25 cellular contexts compared by ENCODE assay signal in genomic region chr11:95119361-95120060, GRCh38. TPM values are rescaled to one million over a fixed set of nuclear protein-coding genes. Genes with fewer than 3 reads are reported as not detected.
DNase-seq lines count a peak whose midpoint lies in the region; ATAC-seq and TF ChIP-seq lines count a peak whose summit lies in the region.
"Had no signal": no experiment of that assay in that cellular context is flagged by ENCODE, and none has a peak within 500 bp of the region (broad histone marks: within the 10 kb centered on the region; RNA-seq: fewer than 3 reads in every experiment).

No MANE protein-coding gene starts in this region.

- intact Hi-C loops in left colon (cut with DNase I, micrococcal nuclease): no loop called here

- DNase-seq in activated naive CD8-positive, alpha-beta T cell treated with anti-CD3 and anti-CD28 coated beads, Interleukin-2, amount 50 U/mL, for 24 hours: no peak
- no peak for DNase-seq in activated naive CD8-positive, alpha-beta T cell treated with anti-CD3 and anti-CD28 coated beads for 36 hours
- peak; percentile 79 for DNase-seq in SW480 (ENCODE audit: low spot score)
- no peak for DNase-seq in left colon
- DNase-seq in CD8-positive, alpha-beta memory T cell: no peak
- DNase-seq in GM13977 (ENCODE audit: low spot score): no peak
- DNase-seq: ACHN; activated gamma-delta T cell; aorta; CD4-positive, CD25-positive, alpha-beta regulatory T cell; DMS79; effector memory CD8-positive, alpha-beta T cell; left cardiac atrium; midbrain; NCI-H1048; NCI-H2081 treated with DMSO at 0.1 percent for 48 hours; NCI-H510A; stimulated activated naive CD4-positive, alpha-beta T cell; transverse colon had no signal

- peaks cover 4% of the 10 kb centered on the region for H3K36me3 Mint-ChIP-seq in activated naive CD8-positive, alpha-beta T cell treated with anti-CD3 and anti-CD28 coated beads, Interleukin-2, amount 50 U/mL, for 24 hours (ENCODE audit: low read depth)
- peaks cover 8% of the 10 kb centered on the region for H3K36me3 Mint-ChIP-seq in activated naive CD8-positive, alpha-beta T cell treated with anti-CD3 and anti-CD28 coated beads for 36 hours
- H3K36me3 Mint-ChIP-seq in CD8-positive, alpha-beta memory T cell: peaks cover 0 to 11% (median 3%) of the 10 kb centered on the region in 3 donors

- H3K9me3 ChIP-seq in CD8-positive, alpha-beta memory T cell (ENCODE audit: low read length): no peaks in the 10 kb centered on the region

- H3K4me1 ChIP-seq in CD8-positive, alpha-beta memory T cell (ENCODE audit: insufficient read depth, low read length): no peaks in the 10 kb centered on the region
- H3K4me1 ChIP-seq: transverse colon had no signal

- no peaks in the 10 kb centered on the region for H3K36me3 ChIP-seq in CD8-positive, alpha-beta memory T cell (ENCODE audit: insufficient read depth, low read length)
- H3K36me3 ChIP-seq: transverse colon had no signal

- H3K4me3 Mint-ChIP-seq in activated naive CD8-positive, alpha-beta T cell treated with anti-CD3 and anti-CD28 coated beads, Interleukin-2, amount 50 U/mL, for 24 hours: no peak overlapping the region
- H3K4me3 Mint-ChIP-seq in activated naive CD8-positive, alpha-beta T cell treated with anti-CD3 and anti-CD28 coated beads for 36 hours: no peak overlapping the region
- no peak overlapping the region for H3K4me3 Mint-ChIP-seq in CD8-positive, alpha-beta memory T cell
- H3K4me3 Mint-ChIP-seq: CD4-positive, CD25-positive, alpha-beta regulatory T cell; effector memory CD8-positive, alpha-beta T cell; neural crest cell; T-helper 2 cell treated with Interferon-gamma antibody and Interleukin-4, amounts not matched to agents 5 μg/mL and 100 μg/mL, for 36 hours had no signal

- H3K4me3 ChIP-seq in CD8-positive, alpha-beta memory T cell (ENCODE audit: low read length): no peak overlapping the region
- H3K4me3 ChIP-seq: K562, transverse colon had no signal

- no peaks in the 10 kb centered on the region for H3K9me3 Mint-ChIP-seq in activated naive CD8-positive, alpha-beta T cell treated with anti-CD3 and anti-CD28 coated beads, Interleukin-2, amount 50 U/mL, for 24 hours
- peaks cover 10% of the 10 kb centered on the region for H3K9me3 Mint-ChIP-seq in activated naive CD8-positive, alpha-beta T cell treated with anti-CD3 and anti-CD28 coated beads for 36 hours
- no peaks in the 10 kb centered on the region for H3K9me3 Mint-ChIP-seq in CD8-positive, alpha-beta memory T cell
- H3K9me3 Mint-ChIP-seq: effector memory CD8-positive, alpha-beta T cell; T-helper 2 cell treated with Interferon-gamma antibody and Interleukin-4, amounts not matched to agents 5 μg/mL and 100 μg/mL, for 36 hours had no signal

- CTCF ChIA-PET in CD8-positive, alpha-beta memory T cell (lab: Charles Lee): no interaction called here

- H3K27ac ChIP-seq in CD8-positive, alpha-beta memory T cell (ENCODE audit: low read depth, low read length): no peak overlapping the region
- H3K27ac ChIP-seq: HL-60, transverse colon had no signal

- peak; percentile 69 for ATAC-seq in activated naive CD8-positive, alpha-beta T cell treated with anti-CD3 and anti-CD28 coated beads, Interleukin-2, amount 50 U/mL, for 24 hours
- peak; percentile 37 for ATAC-seq in left colon
- no peak for ATAC-seq in GM21786 (IDR thresholded peaks at IDR 0.05; ENCODE audit: unreplicated experiment)
- ATAC-seq in GM19467 (IDR thresholded peaks at IDR 0.05; ENCODE audit: unreplicated experiment): no peak
- ATAC-seq: effector memory CD8-positive, alpha-beta T cell; K562; left cardiac atrium had no signal

- in situ Hi-C loops in GM13977 (cut with MboI; ENCODE audit: low pct_unique_long_range_greater_than_20kb, low sequenced_read_pairs, unreplicated experiment): no loop called here

- H3K27me3 ChIP-seq in CD8-positive, alpha-beta memory T cell (ENCODE audit: insufficient read depth, low read length, poor library complexity, severe bottlenecking): no peaks in the 10 kb centered on the region
- H3K27me3 ChIP-seq: transverse colon had no signal

- no peak overlapping the region for H3K27ac Mint-ChIP-seq in activated naive CD8-positive, alpha-beta T cell treated with anti-CD3 and anti-CD28 coated beads, Interleukin-2, amount 50 U/mL, for 24 hours
- no peak overlapping the region for H3K27ac Mint-ChIP-seq in activated naive CD8-positive, alpha-beta T cell treated with anti-CD3 and anti-CD28 coated beads for 36 hours
- H3K27ac Mint-ChIP-seq in CD8-positive, alpha-beta memory T cell: peak overlapping the region in 2 of 8 donors; percentile 29 to 43
- H3K27ac Mint-ChIP-seq: CD4-positive, CD25-positive, alpha-beta regulatory T cell; effector memory CD8-positive, alpha-beta T cell; T-helper 2 cell treated with Interferon-gamma antibody and Interleukin-4, amounts not matched to agents 5 μg/mL and 100 μg/mL, for 36 hours had no signal

- no peak for TF ChIP-seq CTCF in GM13977 (IDR thresholded peaks at IDR 0.05; ENCODE audit: extremely low read depth, insufficient read depth, missing control alignments)

- POLR2A ChIA-PET in CD8-positive, alpha-beta memory T cell (lab: Charles Lee): no interaction called here

- no peaks in the 10 kb centered on the region for H3K27me3 Mint-ChIP-seq in activated naive CD8-positive, alpha-beta T cell treated with anti-CD3 and anti-CD28 coated beads, Interleukin-2, amount 50 U/mL, for 24 hours
- no peaks in the 10 kb centered on the region for H3K27me3 Mint-ChIP-seq in activated naive CD8-positive, alpha-beta T cell treated with anti-CD3 and anti-CD28 coated beads for 36 hours
- H3K27me3 Mint-ChIP-seq in CD8-positive, alpha-beta memory T cell: no peaks in the 10 kb centered on the region
- H3K27me3 Mint-ChIP-seq: CD4-positive, CD25-positive, alpha-beta regulatory T cell; effector memory CD8-positive, alpha-beta T cell had no signal

- H3K4me1 Mint-ChIP-seq in activated naive CD8-positive, alpha-beta T cell treated with anti-CD3 and anti-CD28 coated beads, Interleukin-2, amount 50 U/mL, for 24 hours: peaks cover 6% of the 10 kb centered on the region
- peaks cover 12% of the 10 kb centered on the region for H3K4me1 Mint-ChIP-seq in activated naive CD8-positive, alpha-beta T cell treated with anti-CD3 and anti-CD28 coated beads for 36 hours
- peaks cover 0 to 20% (median 3%) of the 10 kb centered on the region in 3 donors for H3K4me1 Mint-ChIP-seq in CD8-positive, alpha-beta memory T cell

RNA-seq across cellular contexts. Expression of gene ENDOD1, which starts 29.9 kb away (rescaled TPM):
- total RNA-seq in activated naive CD8-positive, alpha-beta T cell treated with anti-CD3 and anti-CD28 coated beads for 36 hours: 10 to 100 TPM; 21.5 to 22.1 TPM
- 100 to 1,000 TPM in 1 of 2 donors, 10 to 100 TPM in 1; 98.9 to 108 TPM for total RNA-seq in left colon
- 10 to 100 TPM; 29.6 to 30.1 TPM for total RNA-seq in CD8-positive, alpha-beta memory T cell
- 11.1 TPM for polyA plus RNA-seq in CD8-positive, alpha-beta memory T cell

RNA-seq across cellular contexts. Expression of gene SRSF8, which starts 52.8 kb away (rescaled TPM):
- total RNA-seq in activated naive CD8-positive, alpha-beta T cell treated with anti-CD3 and anti-CD28 coated beads for 36 hours: 10 to 100 TPM; 46.6 to 47.0 TPM
- total RNA-seq in left colon: 10 to 100 TPM; 42.8 to 52.7 TPM
- total RNA-seq in CD8-positive, alpha-beta memory T cell: 10 to 100 TPM; 75.8 to 82.8 TPM
- 91.6 TPM for polyA plus RNA-seq in CD8-positive, alpha-beta memory T cell

Comparison
In these comparisons a context has a peak if more than half of its experiments do, and no peak if none do; other contexts are left out.
1. ATAC-seq: peak in activated naive CD8-positive, alpha-beta T cell treated with anti-CD3 and anti-CD28 coated beads, Interleukin-2, amount 50 U/mL, for 24 hours (single experiment) and left colon (single experiment); none in GM21786 (single experiment) and GM19467 (single experiment).